In genomic region chrX:135740683-135741149, GRCh38 we compare ENCODE assay signal across 8 cellular contexts. TPM values are rescaled to one million over a fixed set of nuclear protein-coding genes. Genes with fewer than 3 reads are reported as not detected.
A peak's percentile ranks its signal among the peaks of the same experiment; 100 is the strongest.
DNase-seq lines count a peak whose midpoint lies in the region; ATAC-seq and TF ChIP-seq lines count a peak whose summit lies in the region.

No MANE protein-coding gene starts in this region.

- no peak overlapping the region for H3K14ac ChIP-seq in mesenchymal stem cell (ENCODE audit: low read length in 2 of 2)

- ATAC-seq in GM19043 (IDR thresholded peaks at IDR 0.05; ENCODE audit: low read depth, unreplicated experiment): peak; percentile 69
- peak; percentile 60 for ATAC-seq in activated T-helper 17 cell treated with anti-CD3 and anti-CD28 coated beads, Interleukin-2, amount 50 U/mL, for 72 hours (replicated peaks)

- no peaks in the 10 kb centered on the region for H3K9me3 Mint-ChIP-seq in activated T-helper 17 cell treated with anti-CD3 and anti-CD28 coated beads, Interleukin-2, amount 50 U/mL, for 72 hours

- H3K27me3 Mint-ChIP-seq in activated T-helper 17 cell treated with anti-CD3 and anti-CD28 coated beads, Interleukin-2, amount 50 U/mL, for 72 hours: no peaks in the 10 kb centered on the region

- H4K91ac ChIP-seq in mesenchymal stem cell (ENCODE audit: low read length): no peak overlapping the region

- no peak overlapping the region for H4K8ac ChIP-seq in mesenchymal stem cell (ENCODE audit: low read length)

- H3K79me1 ChIP-seq in mesenchymal stem cell (replicated peaks; ENCODE audit: low read length, poor library complexity, severe bottlenecking): no peaks in the 10 kb centered on the region

- no peaks in the 10 kb centered on the region for H3K4me1 ChIP-seq in A673 (ENCODE audit: insufficient read depth, low read length, poor library complexity, severe bottlenecking)
- H3K4me1 ChIP-seq in mesenchymal stem cell (ENCODE audit: control insufficient read depth, insufficient read depth, low read depth, low read length): no peaks in the 10 kb centered on the region

- no peak overlapping the region for H2BK12ac ChIP-seq in mesenchymal stem cell (ENCODE audit: low read length in 2 of 2)

- H3K18ac ChIP-seq in mesenchymal stem cell (ENCODE audit: low read depth in 1 of 2, low read length in 2 of 2): no peak overlapping the region

- H3K27ac ChIP-seq in A673 (ENCODE audit: low read depth, low read length, poor library complexity, severe bottlenecking) (no peak overlapping the region), mesenchymal stem cell (ENCODE audit: low read length, poor library complexity, severe bottlenecking) (no peak overlapping the region)

- no peak overlapping the region for H3K4me2 ChIP-seq in mesenchymal stem cell (ENCODE audit: low read length, poor library complexity, severe bottlenecking)

- H3K4me1 Mint-ChIP-seq in activated T-helper 17 cell treated with anti-CD3 and anti-CD28 coated beads, Interleukin-2, amount 50 U/mL, for 72 hours: no peaks in the 10 kb centered on the region

- TF ChIP-seq CTCF in A673 (conservative IDR thresholded peaks at IDR 0.05; ENCODE audit: low read depth, low read length): peak; percentile 71

- CTCF ChIA-PET in A673 (lab: Charles Lee): no interaction called here

- no peak overlapping the region for H2AFZ ChIP-seq in mesenchymal stem cell (ENCODE audit: low read depth, low read length)

- H3K36me3 ChIP-seq in A673 (ENCODE audit: insufficient read depth, low read length, poor library complexity, severe bottlenecking) (no peaks in the 10 kb centered on the region), mesenchymal stem cell (ENCODE audit: control insufficient read depth in 1 of 2, insufficient read depth in 2 of 2, low read depth in 1 of 2, low read length in 2 of 2) (no peaks in the 10 kb centered on the region)

- H3K4me3 ChIP-seq in A673 (ENCODE audit: low read depth, low read length, poor library complexity, severe bottlenecking) (no peak overlapping the region), mesenchymal stem cell (ENCODE audit: insufficient read depth in 1 of 2, low read depth in 1 of 2, low read length in 2 of 2) (no peak overlapping the region)

- no peak overlapping the region for H3K9ac ChIP-seq in mesenchymal stem cell (ENCODE audit: low read length)

- no peak overlapping the region for H3K23ac ChIP-seq in mesenchymal stem cell (ENCODE audit: low read length in 2 of 2)

- no peaks in the 10 kb centered on the region for H3K36me3 Mint-ChIP-seq in activated T-helper 17 cell treated with anti-CD3 and anti-CD28 coated beads, Interleukin-2, amount 50 U/mL, for 72 hours (ENCODE audit: low read depth)

- WGBS in mesenchymal stem cell: 63% methylated on average over 18 of the region's 18 CpGs

- no peak overlapping the region for H2AK5ac ChIP-seq in mesenchymal stem cell (ENCODE audit: low read length, severe bottlenecking)

- H3K27ac Mint-ChIP-seq in activated T-helper 17 cell treated with anti-CD3 and anti-CD28 coated beads, Interleukin-2, amount 50 U/mL, for 72 hours: no peak overlapping the region

- H3K9me3 ChIP-seq in A673 (ENCODE audit: low read depth, low read length, poor library complexity, severe bottlenecking) (no peaks in the 10 kb centered on the region), mesenchymal stem cell (ENCODE audit: control insufficient read depth, low read length) (no peaks in the 10 kb centered on the region)

- no peak overlapping the region for H3K4me3 Mint-ChIP-seq in activated T-helper 17 cell treated with anti-CD3 and anti-CD28 coated beads, Interleukin-2, amount 50 U/mL, for 72 hours

- DNase-seq in A673 (ENCODE audit: low spot score): peak; percentile 62
- DNase-seq in LHCN-M2 (ENCODE audit: low read depth): peak; percentile 8
- DNase-seq in myocyte (ENCODE audit: low read depth): peak; percentile 20
- no peak for DNase-seq in AG08395 (ENCODE audit: low spot score)
- DNase-seq in DMS79 (lab: John Stamatoyannopoulos, UW): no peak
- DNase-seq in mesenchymal stem cell: no peak

- no peak overlapping the region for H3K4ac ChIP-seq in mesenchymal stem cell (ENCODE audit: low read depth in 1 of 2, low read length in 2 of 2)

- POLR2A ChIA-PET in A673 (lab: Charles Lee; ENCODE audit: low non-redundant PET): no interaction called here

- H2BK120ac ChIP-seq in mesenchymal stem cell (ENCODE audit: low read depth, low read length): no peak overlapping the region

- H3K27me3 ChIP-seq in A673 (replicated peaks; ENCODE audit: insufficient read depth, low read depth, low read length, poor library complexity) (no peaks in the 10 kb centered on the region), mesenchymal stem cell (ENCODE audit: control insufficient read depth in 1 of 2, insufficient read depth in 1 of 2, low read length in 2 of 2) (no peaks in the 10 kb centered on the region)

- intact Hi-C loops in A673 (cut with micrococcal nuclease; ENCODE audit: unreplicated experiment): no loop called here

- H2BK15ac ChIP-seq in mesenchymal stem cell (ENCODE audit: low read depth, poor library complexity, severe bottlenecking): no peak overlapping the region

- no TSS peak for BruUV-seq in A673 (replicated peaks; lab: Mats Ljungman, UMichigan)

- no peak overlapping the region for H2BK5ac ChIP-seq in mesenchymal stem cell (ENCODE audit: low read depth, low read length, poor library complexity, severe bottlenecking)

RNA-seq across cellular contexts. Expression of gene CT45A3, which starts 27.3 kb away (rescaled TPM):
- total RNA-seq in A673 (2021) (not detected in 2 replicates), LHCN-M2 (2014; rRNA removed) (not detected in 2 replicates), myocyte (not detected in 2 replicates)
- not detected for polyA plus RNA-seq in LHCN-M2 (2012)
- total RNA-seq in activated T-helper 17 cell treated with anti-CD3 and anti-CD28 coated beads, Interleukin-2, amount 50 U/mL, for 72 hours: not detected
- polyA plus RNA-seq in myocyte (2012): not detected
- polyA plus RNA-seq in mesenchymal stem cell (2013, experiment 1 of 2): not detected
- not detected for polyA plus RNA-seq in mesenchymal stem cell (2013, experiment 2 of 2)

RNA-seq across cellular contexts. Expression of gene CT45A1, which starts 27.3 kb away (rescaled TPM):
- total RNA-seq in A673 (2021): not detected in 2 replicates
- total RNA-seq in LHCN-M2 (2014; rRNA removed): not detected in 2 replicates
- polyA plus RNA-seq in LHCN-M2 (2012): not detected
- not detected for total RNA-seq in activated T-helper 17 cell treated with anti-CD3 and anti-CD28 coated beads, Interleukin-2, amount 50 U/mL, for 72 hours
- total RNA-seq in myocyte: not detected in 2 replicates
- not detected for polyA plus RNA-seq in myocyte (2012)
- polyA plus RNA-seq in mesenchymal stem cell (2013, experiment 1 of 2): not detected
- polyA plus RNA-seq in mesenchymal stem cell (2013, experiment 2 of 2): not detected

RNA-seq across cellular contexts. Expression of gene CT45A5, which starts 44.6 kb away (rescaled TPM):
- total RNA-seq in A673 (2021) (not detected in 2 replicates), LHCN-M2 (2014; rRNA removed) (not detected in 2 replicates), myocyte (not detected in 2 replicates)
- polyA plus RNA-seq in LHCN-M2 (2012): not detected
- not detected for total RNA-seq in activated T-helper 17 cell treated with anti-CD3 and anti-CD28 coated beads, Interleukin-2, amount 50 U/mL, for 72 hours
- polyA plus RNA-seq in myocyte (2012): not detected
- not detected for polyA plus RNA-seq in mesenchymal stem cell (2013, experiment 1 of 2)
- polyA plus RNA-seq in mesenchymal stem cell (2013, experiment 2 of 2): not detected

Comparison
In these comparisons a context has a peak if more than half of its experiments do, and no peak if none do; other contexts are left out.
1. DNase-seq: peak in A673 (single experiment), LHCN-M2 (single experiment) and myocyte (single experiment); none in AG08395 (single experiment), DMS79 (single experiment) and mesenchymal stem cell (single experiment).